In the genomic region with DNA sequence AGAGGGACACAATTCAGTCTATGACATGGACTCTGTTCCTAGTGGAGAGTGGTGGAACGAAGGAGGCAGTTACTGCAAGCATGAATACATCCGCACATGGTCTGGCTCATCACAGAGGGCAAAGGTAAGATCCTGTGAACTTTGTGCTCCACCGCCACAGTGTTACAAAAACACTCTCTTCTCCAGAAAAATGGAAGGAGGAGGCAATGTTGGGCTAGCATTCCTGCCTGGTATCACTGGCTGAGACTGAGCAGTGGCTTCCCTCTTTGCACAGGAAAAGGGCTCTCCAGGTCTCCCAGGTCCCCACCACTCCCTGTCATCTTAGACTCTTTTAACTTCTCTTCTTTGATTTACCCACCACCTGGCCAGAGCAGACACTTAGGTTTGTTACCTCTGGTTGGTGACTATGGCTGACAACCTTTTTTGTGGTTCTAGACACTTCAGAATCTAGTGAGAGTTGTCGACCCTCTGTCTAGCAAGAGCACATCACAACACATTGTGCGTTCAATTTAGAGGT, we compare ENCODE assay signal across 1 cellular context.
TF ChIP-seq lines count a peak whose summit lies in the region.

No MANE protein-coding gene starts in this region.

TF ChIP-seq in liver, 16 proteins besides CTCF, POLR2A, EP300 and RAD21 (continued from another document):
- peak; percentile 94 to 96 for TF ChIP-seq HNF4A (conservative IDR thresholded peaks at IDR 0.05)
- TF ChIP-seq RXRA (IDR thresholded peaks at IDR 0.05) = peak; percentile 80
- peak in 1 of 2 donors; percentile 76 for TF ChIP-seq GABPA (IDR thresholded peaks at IDR 0.05 in 1 of 2, conservative IDR thresholded peaks at IDR 0.05 in 1 of 2)
- peak; percentile 24 for TF ChIP-seq FOXA1 (IDR thresholded peaks at IDR 0.05)
- TF ChIP-seq HNF4G (IDR thresholded peaks at IDR 0.05) = peak; percentile 76
- TF ChIP-seq TAF1 (conservative IDR thresholded peaks at IDR 0.05) = no peak
- no peak for TF ChIP-seq NR2F2 (IDR thresholded peaks at IDR 0.05)
- TF ChIP-seq JUND (IDR thresholded peaks at IDR 0.05) = peak in 1 of 2 donors; percentile 73
- TF ChIP-seq FOXA2 (IDR thresholded peaks at IDR 0.05) = peak; percentile 41
